Comparison of ENCODE assay signal across 1 cellular context in genomic region chr3:8113649-8114048, GRCh38.
TF ChIP-seq lines count a peak whose summit lies in the region.

No MANE protein-coding gene starts in this region.

TF ChIP-seq in GM23338, 12 proteins besides CTCF, POLR2A, EP300 and RAD21 (continued from another document):
- TF ChIP-seq, protein P1, sequence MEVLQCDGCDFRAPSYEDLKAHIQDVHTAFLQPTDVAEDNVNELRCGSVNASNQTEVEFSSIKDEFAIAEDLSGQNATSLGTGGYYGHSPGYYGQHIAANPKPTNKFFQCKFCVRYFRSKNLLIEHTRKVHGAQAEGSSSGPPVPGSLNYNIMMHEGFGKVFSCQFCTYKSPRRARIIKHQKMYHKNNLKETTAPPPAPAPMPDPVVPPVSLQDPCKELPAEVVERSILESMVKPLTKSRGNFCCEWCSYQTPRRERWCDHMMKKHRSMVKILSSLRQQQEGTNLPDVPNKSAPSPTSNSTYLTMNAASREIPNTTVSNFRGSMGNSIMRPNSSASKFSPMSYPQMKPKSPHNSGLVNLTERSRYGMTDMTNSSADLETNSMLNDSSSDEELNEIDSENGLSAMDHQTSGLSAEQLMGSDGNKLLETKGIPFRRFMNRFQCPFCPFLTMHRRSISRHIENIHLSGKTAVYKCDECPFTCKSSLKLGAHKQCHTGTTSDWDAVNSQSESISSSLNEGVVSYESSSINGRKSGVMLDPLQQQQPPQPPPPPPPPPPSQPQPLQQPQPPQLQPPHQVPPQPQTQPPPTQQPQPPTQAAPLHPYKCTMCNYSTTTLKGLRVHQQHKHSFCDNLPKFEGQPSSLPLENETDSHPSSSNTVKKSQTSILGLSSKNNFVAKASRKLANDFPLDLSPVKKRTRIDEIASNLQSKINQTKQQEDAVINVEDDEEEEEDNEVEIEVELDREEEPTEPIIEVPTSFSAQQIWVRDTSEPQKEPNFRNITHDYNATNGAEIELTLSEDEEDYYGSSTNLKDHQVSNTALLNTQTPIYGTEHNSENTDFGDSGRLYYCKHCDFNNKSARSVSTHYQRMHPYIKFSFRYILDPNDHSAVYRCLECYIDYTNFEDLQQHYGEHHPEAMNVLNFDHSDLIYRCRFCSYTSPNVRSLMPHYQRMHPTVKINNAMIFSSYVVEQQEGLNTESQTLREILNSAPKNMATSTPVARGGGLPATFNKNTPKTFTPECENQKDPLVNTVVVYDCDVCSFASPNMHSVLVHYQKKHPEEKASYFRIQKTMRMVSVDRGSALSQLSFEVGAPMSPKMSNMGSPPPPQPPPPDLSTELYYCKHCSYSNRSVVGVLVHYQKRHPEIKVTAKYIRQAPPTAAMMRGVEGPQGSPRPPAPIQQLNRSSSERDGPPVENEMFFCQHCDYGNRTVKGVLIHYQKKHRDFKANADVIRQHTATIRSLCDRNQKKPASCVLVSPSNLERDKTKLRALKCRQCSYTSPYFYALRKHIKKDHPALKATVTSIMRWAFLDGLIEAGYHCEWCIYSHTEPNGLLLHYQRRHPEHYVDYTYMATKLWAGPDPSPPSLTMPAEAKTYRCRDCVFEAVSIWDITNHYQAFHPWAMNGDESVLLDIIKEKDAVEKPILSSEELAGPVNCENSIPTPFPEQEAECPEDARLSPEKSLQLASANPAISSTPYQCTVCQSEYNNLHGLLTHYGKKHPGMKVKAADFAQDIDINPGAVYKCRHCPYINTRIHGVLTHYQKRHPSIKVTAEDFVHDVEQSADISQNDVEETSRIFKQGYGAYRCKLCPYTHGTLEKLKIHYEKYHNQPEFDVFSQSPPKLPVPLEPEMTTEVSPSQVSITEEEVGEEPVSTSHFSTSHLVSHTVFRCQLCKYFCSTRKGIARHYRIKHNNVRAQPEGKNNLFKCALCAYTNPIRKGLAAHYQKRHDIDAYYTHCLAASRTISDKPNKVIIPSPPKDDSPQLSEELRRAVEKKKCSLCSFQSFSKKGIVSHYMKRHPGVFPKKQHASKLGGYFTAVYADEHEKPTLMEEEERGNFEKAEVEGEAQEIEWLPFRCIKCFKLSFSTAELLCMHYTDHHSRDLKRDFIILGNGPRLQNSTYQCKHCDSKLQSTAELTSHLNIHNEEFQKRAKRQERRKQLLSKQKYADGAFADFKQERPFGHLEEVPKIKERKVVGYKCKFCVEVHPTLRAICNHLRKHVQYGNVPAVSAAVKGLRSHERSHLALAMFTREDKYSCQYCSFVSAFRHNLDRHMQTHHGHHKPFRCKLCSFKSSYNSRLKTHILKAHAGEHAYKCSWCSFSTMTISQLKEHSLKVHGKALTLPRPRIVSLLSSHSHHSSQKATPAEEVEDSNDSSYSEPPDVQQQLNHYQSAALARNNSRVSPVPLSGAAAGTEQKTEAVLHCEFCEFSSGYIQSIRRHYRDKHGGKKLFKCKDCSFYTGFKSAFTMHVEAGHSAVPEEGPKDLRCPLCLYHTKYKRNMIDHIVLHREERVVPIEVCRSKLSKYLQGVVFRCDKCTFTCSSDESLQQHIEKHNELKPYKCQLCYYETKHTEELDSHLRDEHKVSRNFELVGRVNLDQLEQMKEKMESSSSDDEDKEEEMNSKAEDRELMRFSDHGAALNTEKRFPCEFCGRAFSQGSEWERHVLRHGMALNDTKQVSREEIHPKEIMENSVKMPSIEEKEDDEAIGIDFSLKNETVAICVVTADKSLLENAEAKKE (CRISPR knock-in tag; IDR thresholded peaks at IDR 0.05) = no peak
